Comparison of ENCODE assay signal across 25 cellular contexts in the genomic region with DNA sequence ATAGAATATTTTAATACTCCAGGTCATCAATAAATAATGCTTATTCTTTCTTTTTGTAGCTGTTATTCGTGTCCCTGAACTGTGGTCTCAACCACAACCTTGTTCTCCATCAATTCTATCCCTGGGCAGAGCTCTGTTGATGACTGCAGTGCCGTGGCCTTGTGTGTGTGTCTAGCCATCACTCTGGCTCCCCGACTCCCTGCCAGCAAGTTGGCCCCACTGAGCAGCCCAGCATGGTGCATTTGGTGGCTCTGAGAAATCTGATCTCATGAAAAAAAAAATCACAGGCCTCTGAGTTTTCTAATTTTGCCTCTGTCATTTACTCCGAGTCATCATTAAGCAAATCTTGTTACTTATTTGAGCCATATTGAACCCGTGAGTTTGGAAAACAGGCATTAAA.
"Had no signal": no experiment of that assay in that cellular context is flagged by ENCODE, and none has a peak within 500 bp of the region (broad histone marks: within the 10 kb centered on the region; RNA-seq: fewer than 3 reads in every experiment).

No MANE protein-coding gene starts in this region.

- H3K27me3 ChIP-seq: colonic mucosa, esophagus squamous epithelium, foreskin keratinocyte, gastrocnemius medialis had no signal

- H3K4me3 ChIP-seq: colonic mucosa, coronary artery, dorsolateral prefrontal cortex, esophagus muscularis mucosa, esophagus squamous epithelium, gastrocnemius medialis, gastroesophageal sphincter, heart left ventricle, heart right ventricle had no signal

- H3K27ac Mint-ChIP-seq: dendritic cell treated with granulocyte-macrophage colony-stimulating factor and Interleukin-4, amounts not matched to agents 40 ng/mL and 50 ng/mL, for 4 days; effector memory CD8-positive, alpha-beta T cell; endodermal cell had no signal

- H3K27me3 Mint-ChIP-seq: dendritic cell treated with granulocyte-macrophage colony-stimulating factor and Interleukin-4, amounts not matched to agents 40 ng/mL and 50 ng/mL, for 4 days; effector memory CD8-positive, alpha-beta T cell had no signal

- H3K4me1 Mint-ChIP-seq: endodermal cell had no signal

- H3K9me3 Mint-ChIP-seq: dendritic cell treated with granulocyte-macrophage colony-stimulating factor and Interleukin-4, amounts not matched to agents 40 ng/mL and 50 ng/mL, for 4 days; effector memory CD8-positive, alpha-beta T cell had no signal

- H3K36me3 ChIP-seq: colonic mucosa, esophagus muscularis mucosa, esophagus squamous epithelium, gastrocnemius medialis, gastroesophageal sphincter, heart left ventricle, heart right ventricle had no signal

- FAIRE-seq: endometrium had no signal

- H3K27ac ChIP-seq: colonic mucosa, coronary artery, epithelial cell of prostate, esophagus muscularis mucosa, esophagus squamous epithelium, foreskin keratinocyte, gastrocnemius medialis, gastroesophageal sphincter, heart left ventricle, heart right ventricle had no signal

- DNase-seq: colonic mucosa; cortex of kidney; dermis blood vessel endothelial cell; dorsolateral prefrontal cortex; effector CD4-positive, alpha-beta T cell; effector CD8-positive, alpha-beta T cell; effector memory CD4-positive, alpha-beta T cell; effector memory CD8-positive, alpha-beta T cell; endodermal cell; erythroblast; esophagus squamous epithelium; foreskin fibroblast; foreskin keratinocyte; foreskin melanocyte; gastrocnemius medialis; glutamatergic neuron; heart right ventricle had no signal

- ATAC-seq: effector memory CD8-positive, alpha-beta T cell; esophagus mucosa; foreskin keratinocyte; gastrocnemius medialis; gastroesophageal sphincter; heart left ventricle; heart right ventricle had no signal

- H3K9me3 ChIP-seq: colonic mucosa, esophagus muscularis mucosa, esophagus squamous epithelium, gastrocnemius medialis, gastroesophageal sphincter, heart left ventricle had no signal

- H3K4me1 ChIP-seq: colonic mucosa, esophagus muscularis mucosa, esophagus squamous epithelium, foreskin keratinocyte, gastrocnemius medialis, gastroesophageal sphincter, heart left ventricle, heart right ventricle had no signal

- H3K4me3 Mint-ChIP-seq: dendritic cell treated with granulocyte-macrophage colony-stimulating factor and Interleukin-4, amounts not matched to agents 40 ng/mL and 50 ng/mL, for 4 days; effector memory CD8-positive, alpha-beta T cell; endodermal cell had no signal
